ENCODE assay signal across 8 cellular contexts in genomic region chr5:54895816-54896341, GRCh38.
DNase-seq lines count a peak whose midpoint lies in the region; ATAC-seq and TF ChIP-seq lines count a peak whose summit lies in the region.

No MANE protein-coding gene starts in this region.

- WGBS in tibial nerve, 2 donors, result 39% methylated on average over 6 of the region's 6 CpGs

- no peak for ATAC-seq in GM19395 (IDR thresholded peaks at IDR 0.05; ENCODE audit: unreplicated experiment)
- no peak for ATAC-seq in HG03469 (IDR thresholded peaks at IDR 0.05; ENCODE audit: unreplicated experiment)

- H3K9ac ChIP-seq in MM.1S (ENCODE audit: low read length) (peak overlapping the region; percentile 44), adipocyte (ENCODE audit: low read length) (no peak overlapping the region)

- no peaks in the 10 kb centered on the region for H3K79me2 ChIP-seq in MM.1S (ENCODE audit: low read length)

- H3K4me1 Mint-ChIP-seq in activated CD4-positive, alpha-beta T cell treated with anti-CD3 and anti-CD28 coated beads, Interleukin-2, amount 10 ng/mL, durations not matched to agents 7 days and 5 days, result peaks cover 4% of the 10 kb centered on the region

- H2AFZ ChIP-seq in MM.1S (ENCODE audit: low read length), result peak overlapping the region; percentile 80

- H3K27ac ChIP-seq in MM.1S (ENCODE audit: low read length) (peak overlapping the region; percentile 77; the same call in 1 of the 2 replicates), tibial nerve (no peak overlapping the region)

- H3K9me3 Mint-ChIP-seq in activated CD4-positive, alpha-beta T cell treated with anti-CD3 and anti-CD28 coated beads, Interleukin-2, amount 10 ng/mL, durations not matched to agents 7 days and 5 days, result no peaks in the 10 kb centered on the region

- TF ChIP-seq POLR2A in tibial nerve (IDR thresholded peaks at IDR 0.05), result no peak

- no peak overlapping the region for H3K4me3 Mint-ChIP-seq in activated CD4-positive, alpha-beta T cell treated with anti-CD3 and anti-CD28 coated beads, Interleukin-2, amount 10 ng/mL, durations not matched to agents 7 days and 5 days

- H3K4me3 ChIP-seq in MM.1S (ENCODE audit: low read length) (peak overlapping the region; percentile 41), adipocyte (ENCODE audit: low read length) (no peak overlapping the region), tibial nerve (no peak overlapping the region)

- peak overlapping the region; percentile 69 for H3K4me2 ChIP-seq in MM.1S (ENCODE audit: low read depth, low read length)

- H3K36me3 Mint-ChIP-seq in activated CD4-positive, alpha-beta T cell treated with anti-CD3 and anti-CD28 coated beads, Interleukin-2, amount 10 ng/mL, durations not matched to agents 7 days and 5 days (ENCODE audit: low read depth), result no peaks in the 10 kb centered on the region

- POLR2A ChIA-PET in activated CD4-positive, alpha-beta T cell treated with anti-CD3 and anti-CD28 coated beads, Interleukin-2, amount 10 ng/mL, durations not matched to agents 7 days and 5 days (lab: Charles Lee), result no interaction called here

- TF ChIP-seq EP300 in tibial nerve (IDR thresholded peaks at IDR 0.05), result no peak

- peak; percentile 25 for DNase-seq in activated CD4-positive, alpha-beta T cell treated with anti-CD3 and anti-CD28 coated beads, Interleukin-2, amount 10 ng/mL, durations not matched to agents 7 days and 5 days
- no peak for DNase-seq in activated CD4-positive, alpha-beta T cell treated with anti-CD3 and anti-CD28 coated beads, Interleukin-2, amount 50 U/mL, for 1 hour
- DNase-seq in MM.1S (peak; percentile 61), adipocyte (ENCODE audit: low read depth) (peak; percentile 84), hippocampal formation (lab: John Stamatoyannopoulos, UW) (peak; percentile 10 to 54), tibial nerve (ENCODE audit: low spot score in 2 of 2) (peak in 1 of 2 donors; percentile 66)

- H3K4me1 ChIP-seq in MM.1S (ENCODE audit: low read length) (peaks cover 19% of the 10 kb centered on the region), adipocyte (ENCODE audit: control insufficient read depth, insufficient read depth, low read length) (peaks cover 2% of the 10 kb centered on the region), tibial nerve (peaks cover 0 to 5% (median 0%) of the 10 kb centered on the region in 4 donors)

- no peak overlapping the region for H3K27ac Mint-ChIP-seq in activated CD4-positive, alpha-beta T cell treated with anti-CD3 and anti-CD28 coated beads, Interleukin-2, amount 10 ng/mL, durations not matched to agents 7 days and 5 days

- H4K20me1 ChIP-seq in MM.1S (ENCODE audit: insufficient read depth, low read length), result no peaks in the 10 kb centered on the region

- peaks cover 18% of the 10 kb centered on the region for H3F3A ChIP-seq in MM.1S (ENCODE audit: insufficient read depth, low read length)

- CTCF ChIA-PET in activated CD4-positive, alpha-beta T cell treated with anti-CD3 and anti-CD28 coated beads, Interleukin-2, amount 10 ng/mL, durations not matched to agents 7 days and 5 days (lab: Charles Lee), result interaction anchor here (0.7 to 3.2 kb wide), 5 partner anchors 9 to 379 kb away, joined by 3 to 19 read pairs (median 6); partner anchors contain the start of genes GPX8 and SNX18

- H3K9me3 ChIP-seq in MM.1S (replicated peaks; ENCODE audit: insufficient read depth, low read length) (no peaks in the 10 kb centered on the region), adipocyte (ENCODE audit: control insufficient read depth, low read length) (no peaks in the 10 kb centered on the region), tibial nerve (no peaks in the 10 kb centered on the region)

- TF ChIP-seq CTCF in MM.1S (IDR thresholded peaks at IDR 0.05; ENCODE audit: low read length) (peak; percentile 60), tibial nerve (IDR thresholded peaks at IDR 0.05) (peak; percentile 10 to 52 (median 20))

- no peaks in the 10 kb centered on the region for H3K36me3 ChIP-seq in MM.1S (replicated peaks; ENCODE audit: insufficient read depth, low read length)
- H3K36me3 ChIP-seq in adipocyte (ENCODE audit: control insufficient read depth, insufficient read depth, low read length, severe bottlenecking), result no peaks in the 10 kb centered on the region
- H3K36me3 ChIP-seq in tibial nerve, result no peaks in the 10 kb centered on the region

- H3K27me3 ChIP-seq in MM.1S (replicated peaks; ENCODE audit: insufficient read depth, low read length) (no peaks in the 10 kb centered on the region), adipocyte (replicated peaks; ENCODE audit: control insufficient read depth, insufficient read depth, low read length) (no peaks in the 10 kb centered on the region), tibial nerve (peaks cover 0 to 10% of the 10 kb centered on the region in 2 donors)

- no peaks in the 10 kb centered on the region for H3K9me2 ChIP-seq in MM.1S (replicated peaks; ENCODE audit: insufficient read depth, low read length)

- peaks cover 70% of the 10 kb centered on the region for H3K27me3 Mint-ChIP-seq in activated CD4-positive, alpha-beta T cell treated with anti-CD3 and anti-CD28 coated beads, Interleukin-2, amount 10 ng/mL, durations not matched to agents 7 days and 5 days
